Comparison of ENCODE assay signal across 8 cellular contexts in genomic region chr18:32093523-32093922, GRCh38. TPM values are rescaled to one million over a fixed set of nuclear protein-coding genes. Genes with fewer than 3 reads are reported as not detected.
DNase-seq lines count a peak whose midpoint lies in the region; ATAC-seq and TF ChIP-seq lines count a peak whose summit lies in the region.

No MANE protein-coding gene starts in this region.

- no peak overlapping the region for H2AFZ ChIP-seq in Loucy (ENCODE audit: low read length)

- TF ChIP-seq CTCF in Loucy (conservative IDR thresholded peaks at IDR 0.05; ENCODE audit: low read length): no peak
- TF ChIP-seq CTCF in breast epithelium (IDR thresholded peaks at IDR 0.05): no peak
- no peak for TF ChIP-seq CTCF in mucosa of descending colon (IDR thresholded peaks at IDR 0.05)

- TF ChIP-seq POLR2A in breast epithelium (IDR thresholded peaks at IDR 0.05): no peak

- DNase-seq in DMS79 (lab: John Stamatoyannopoulos, UW) (peak; percentile 12), DMS79 treated with DMSO at 0.1 percent for 48 hours (lab: John Stamatoyannopoulos, UW) (no peak), breast epithelium (ENCODE audit: low spot score in 2 of 2) (no peak), mucosa of descending colon (peak in 1 of 3 donors; percentile 47), SK-N-DZ (ENCODE audit: low spot score) (no peak), cortex of kidney (lab: John Stamatoyannopoulos, UW) (no peak)

- H3K27me3 ChIP-seq in Loucy (ENCODE audit: insufficient read depth, low read length, poor library complexity, severe bottlenecking): no peaks in the 10 kb centered on the region
- no peaks in the 10 kb centered on the region for H3K27me3 ChIP-seq in breast epithelium

- H3K4me1 ChIP-seq in Loucy (ENCODE audit: insufficient read depth, low read length, poor library complexity, severe bottlenecking) (peaks cover 38% of the 10 kb centered on the region), breast epithelium (peaks cover 0 to 4% of the 10 kb centered on the region in 2 donors), mucosa of descending colon (ENCODE audit: low read depth) (peaks cover 18% of the 10 kb centered on the region)

- peaks cover 66% of the 10 kb centered on the region for H3K79me2 ChIP-seq in Loucy (ENCODE audit: insufficient read depth, low read length)

- peaks cover 59% of the 10 kb centered on the region for H4K20me1 ChIP-seq in Loucy (ENCODE audit: insufficient read depth, low read length, poor library complexity, severe bottlenecking)

- H3K4me2 ChIP-seq in Loucy (ENCODE audit: low read depth, low read length, poor library complexity, severe bottlenecking): peak overlapping the region; percentile 100

- H3K4me3 ChIP-seq in Loucy (ENCODE audit: low read length, poor library complexity, severe bottlenecking): peak overlapping the region; percentile 98
- peak overlapping the region; percentile 87 to 92 (median 91) for H3K4me3 ChIP-seq in breast epithelium
- H3K4me3 ChIP-seq in mucosa of descending colon: peak overlapping the region; percentile 42

- H3K9me3 ChIP-seq in Loucy (ENCODE audit: insufficient read depth, low read depth, low read length) (no peaks in the 10 kb centered on the region), breast epithelium (no peaks in the 10 kb centered on the region), mucosa of descending colon (no peaks in the 10 kb centered on the region)

- H3K9ac ChIP-seq in Loucy (ENCODE audit: low read depth, low read length, poor library complexity, severe bottlenecking): peak overlapping the region; percentile 90

- peaks cover 19% of the 10 kb centered on the region; the same call in 1 of the 2 replicates for H3K36me3 ChIP-seq in Loucy (ENCODE audit: insufficient read depth, low read length)
- H3K36me3 ChIP-seq in breast epithelium: no peaks in the 10 kb centered on the region
- H3K36me3 ChIP-seq in mucosa of descending colon (ENCODE audit: low read depth): no peaks in the 10 kb centered on the region

- intact Hi-C loops in breast epithelium (cut with DNase I; ENCODE audit: low total_unique reads) (no loop called here), mucosa of descending colon (cut with DNase I, micrococcal nuclease) (no loop called here)

- no peaks in the 10 kb centered on the region for H3F3A ChIP-seq in Loucy (ENCODE audit: low read depth)

- H3K9me2 ChIP-seq in Loucy (replicated peaks; ENCODE audit: low read depth, low read length): no peaks in the 10 kb centered on the region

- ATAC-seq in mucosa of descending colon: peak; percentile 10
- ATAC-seq in activated CD4-positive, CD25-positive, alpha-beta regulatory T cell treated with anti-CD3 and anti-CD28 coated beads, Interleukin-2, amount 50 U/mL, for 24 hours: no peak

- peak overlapping the region; percentile 98 to 100 for H3K27ac ChIP-seq in breast epithelium

RNA-seq across cellular contexts. Expression of gene RNF138, which starts 1.8 kb away (rescaled TPM):
- total RNA-seq in breast epithelium (10 to 100 TPM; 14.1 to 20.8 (median 20.0) TPM), mucosa of descending colon (10 to 100 TPM; 37.3 to 74.3 (median 45.7) TPM)
- polyA plus RNA-seq in SK-N-DZ (2014; cell fraction: cytosol; rRNA removed): 73.8 and 87.5 TPM in 2 replicates
- 33.2 and 42.1 TPM in 2 replicates for polyA plus RNA-seq in SK-N-DZ (2014; cell fraction: nucleus; rRNA removed)

Comparison
In these comparisons a context has a peak if more than half of its experiments do, and no peak if none do; other contexts are left out.
1. H3K4me3 ChIP-seq: peak in every context shown above with its lines; median percentile 98 in Loucy; 91 in breast epithelium; 42 in mucosa of descending colon.